ENCODE assay signal across 18 cellular contexts in genomic region chr20:38607351-38607750, GRCh38. TPM values are rescaled to one million over a fixed set of nuclear protein-coding genes. Genes with fewer than 3 reads are reported as not detected.
DNase-seq lines count a peak whose midpoint lies in the region; ATAC-seq, FAIRE-seq and TF ChIP-seq lines count a peak whose summit lies in the region.
"Had no signal": no experiment of that assay in that cellular context is flagged by ENCODE, and none has a peak within 500 bp of the region (broad histone marks: within the 10 kb centered on the region; RNA-seq: fewer than 3 reads in every experiment).

No MANE protein-coding gene starts in this region.

- H3K4me3 ChIP-seq in HepG2 (replicated peaks in 1 of 3; ENCODE audit: insufficient read depth in 1 of 3, low read depth in 2 of 3, low read length in 3 of 3) (no peak overlapping the region), right lobe of liver (no peak overlapping the region), MG63 (no peak overlapping the region)
- H3K4me3 ChIP-seq: BLaER1 had no signal

- H3K27me3 Mint-ChIP-seq in WTC11 (ENCODE audit: low read depth), result peaks cover 16% of the 10 kb centered on the region

- H3K79me2 ChIP-seq in HepG2 (ENCODE audit: insufficient read depth, low read length), result no peaks in the 10 kb centered on the region

- H3K9me3 Mint-ChIP-seq in WTC11, result no peaks in the 10 kb centered on the region

- H3K27ac Mint-ChIP-seq in WTC11, result no peak overlapping the region

- FAIRE-seq in HepG2 (lab: Jason Lieb, UNC) (no peak), HTR-8/SVneo (lab: Jason Lieb, UNC) (no peak)
- FAIRE-seq: G401.6, GM12892 had no signal

- WGBS in HepG2 (ENCODE audit: low lambda C conversion rate), result 82% methylated on average over 12 of the region's 12 CpGs
- WGBS in right lobe of liver (ENCODE audit: insufficient coverage, low coverage, low lambda C conversion rate, missing lambda C conversion rate), result 47% methylated on average over 12 of the region's 12 CpGs

- BruUV-seq in HepG2 (replicated peaks; lab: Mats Ljungman, UMichigan), result no TSS peak

- no peak overlapping the region for H2AFZ ChIP-seq in HepG2 (ENCODE audit: low read length)

- no peak for DNase-seq in HepG2 (ENCODE audit: low spot score)
- no peak for DNase-seq in right lobe of liver
- DNase-seq in WTC11 (ENCODE audit: low spot score), result no peak
- DNase-seq in left kidney (ENCODE audit: low read depth, low spot score), result peak; percentile 21
- no peak for DNase-seq in Right ventricle myocardium inferior (ENCODE audit: missing footprints)
- DNase-seq in MG63, result no peak
- DNase-seq in HTR-8/SVneo (ENCODE audit: insufficient read length, low spot score), result no peak
- DNase-seq: AML-193; CD4-positive, CD25-positive, alpha-beta regulatory T cell; DMS 273 treated with DMSO at 0.1 percent for 48 hours; DMS79 had no signal

- H3K36me3 Mint-ChIP-seq in WTC11, result no peaks in the 10 kb centered on the region
- H3K36me3 Mint-ChIP-seq: CD4-positive, CD25-positive, alpha-beta regulatory T cell had no signal

- in situ Hi-C loops in HepG2 (cut with HindIII; ENCODE audit: extremely low pct_ligation_motif_present, low pct_unique_long_range_greater_than_20kb), result no loop called here

- no peak for TF ChIP-seq CTCF in HepG2 (CRISPR knock-in tag; IDR thresholded peaks at IDR 0.05)
- no peak for TF ChIP-seq CTCF in right lobe of liver (IDR thresholded peaks at IDR 0.05)
- TF ChIP-seq CTCF in WTC11 (IDR thresholded peaks at IDR 0.05), result no peak

- intact Hi-C loops in HepG2 (cut with micrococcal nuclease; ENCODE audit: unreplicated experiment) (no loop called here), right lobe of liver (cut with DNase I) (no loop called here), Right ventricle myocardium inferior (cut with DNase I) (no loop called here)

- H4K20me1 ChIP-seq in HepG2 (ENCODE audit: insufficient read depth, low read length), result no peaks in the 10 kb centered on the region
- H4K20me1 ChIP-seq: BLaER1 had no signal

- H3K4me2 ChIP-seq in HepG2 (ENCODE audit: low read depth, low read length), result no peak overlapping the region
- H3K4me2 ChIP-seq: BLaER1, KMS-11 had no signal

- H3K27me3 ChIP-seq in HepG2 (ENCODE audit: control insufficient read depth in 1 of 2, insufficient read depth in 2 of 2, low read length in 2 of 2) (peaks cover 2 to 27% of the 10 kb centered on the region in 2 experiments; a peak in 4 of 5 replicates), right lobe of liver (no peaks in the 10 kb centered on the region), MG63 (no peaks in the 10 kb centered on the region)

- TF ChIP-seq EP300 in HepG2 (IDR thresholded peaks at IDR 0.05; ENCODE audit: low read depth in 2 of 2, low read length in 2 of 2) (no peak), HepG2 (CRISPR knock-in tag; IDR thresholded peaks at IDR 0.05; ENCODE audit: borderline replicate concordance) (no peak)

- peaks cover 49% of the 10 kb centered on the region for H3K4me1 ChIP-seq in HepG2 (ENCODE audit: insufficient read depth, low read length)
- H3K4me1 ChIP-seq in right lobe of liver, result no peaks in the 10 kb centered on the region

- TF ChIP-seq RAD21 in HepG2 (CRISPR knock-in tag; IDR thresholded peaks at IDR 0.05), result no peak

- no peaks in the 10 kb centered on the region for H3K36me3 ChIP-seq in HepG2 (replicated peaks in 1 of 2; ENCODE audit: control insufficient read depth in 1 of 2, insufficient read depth in 2 of 2, low read length in 2 of 2)
- H3K36me3 ChIP-seq in right lobe of liver, result no peaks in the 10 kb centered on the region
- H3K36me3 ChIP-seq in MG63, result no peaks in the 10 kb centered on the region
- H3K36me3 ChIP-seq: BLaER1 had no signal

- H3K4me3 Mint-ChIP-seq in WTC11, result no peak overlapping the region
- H3K4me3 Mint-ChIP-seq: CD4-positive, CD25-positive, alpha-beta regulatory T cell had no signal

- TF ChIP-seq POLR2A in HepG2 (IDR thresholded peaks at IDR 0.05; ENCODE audit: insufficient read depth in 1 of 2, low read depth in 2 of 2, low read length in 2 of 2) (no peak), right lobe of liver (IDR thresholded peaks at IDR 0.05) (no peak)

- H3K9ac ChIP-seq in HepG2 (ENCODE audit: insufficient read depth, low read depth, low read length), result no peak overlapping the region
- H3K9ac ChIP-seq: BLaER1, KMS-11 had no signal

- POLR2A ChIA-PET in HepG2 (lab: Yijun Ruan, JAX) (no interaction called here), WTC11 (lab: Charles Lee) (no interaction called here)

- no peak overlapping the region for H3K27ac ChIP-seq in HepG2 (ENCODE audit: extremely low read length, insufficient read depth, low read length)
- H3K27ac ChIP-seq in right lobe of liver, result no peak overlapping the region
- H3K27ac ChIP-seq: 22Rv1, BLaER1, KMS-11 had no signal

- CTCF ChIA-PET in HepG2 (lab: Yijun Ruan, JAX; ENCODE audit: low intra/inter-chr PET ratio, low total read pairs) (no interaction called here), WTC11 (lab: Charles Lee) (interaction anchor here (0.9 to 1.6 kb wide), 5 partner anchors 22 to 303 kb away, joined by 3 to 4 read pairs (median 3); partner anchors contain the start of gene ACTR5)

- H3K4me1 Mint-ChIP-seq in WTC11, result peaks cover 33% of the 10 kb centered on the region

- ATAC-seq in HepG2 (no peak), right lobe of liver (no peak), WTC11 (peak; percentile 42), Right ventricle myocardium inferior (no peak), HG03571 (IDR thresholded peaks at IDR 0.05; ENCODE audit: unreplicated experiment) (no peak)

- H3K9me3 ChIP-seq in HepG2 (ENCODE audit: low read length) (no peaks in the 10 kb centered on the region), right lobe of liver (no peaks in the 10 kb centered on the region), MG63 (no peaks in the 10 kb centered on the region)
- H3K9me3 ChIP-seq: BLaER1 had no signal

TF ChIP-seq in HepG2, 621 proteins besides CTCF, POLR2A, EP300 and RAD21 (continues in another document):
- TF ChIP-seq ZNF253 (CRISPR knock-in tag; IDR thresholded peaks at IDR 0.05; ENCODE audit: borderline replicate concordance), result peak; percentile 38; the same call in 1 of the 2 replicates

TF ChIP-seq in WTC11, 78 proteins besides CTCF, POLR2A, EP300 and RAD21 (continues in another document):
- TF ChIP-seq NFATC4 (CRISPR knock-in tag; IDR thresholded peaks at IDR 0.05) (no peak), KAT7 (CRISPR knock-in tag; IDR thresholded peaks at IDR 0.05; ENCODE audit: borderline replicate concordance) (no peak)

RNA-seq across cellular contexts. Expression of gene ARHGAP40, which starts 5.7 kb away (rescaled TPM):
- total RNA-seq in HepG2 (2016; rRNA removed; fragmentation: Illumina TruSeq; extraction: Trizol) (0.44 and 0.75 TPM in 2 replicates), right lobe of liver (under 1 TPM in 1 of 6 experiments, not detected in 5; 0.12 TPM), WTC11 (2021) (0.46 to 0.72 TPM (median 0.60 TPM) in 3 replicates), Right ventricle myocardium inferior (not detected)
- 0.09 and 0.30 TPM in 2 replicates for total RNA-seq in HepG2 (2016; cell fraction: cytosol; rRNA removed; fragmentation: Illumina TruSeq; extraction: Trizol; ENCODE audit: low read depth)
- 0.34 and 0.84 TPM in 2 replicates for total RNA-seq in HepG2 (2016; cell fraction: insoluble cytoplasmic fraction; rRNA removed; fragmentation: Illumina TruSeq; extraction: Trizol)
- total RNA-seq in HepG2 (2016; cell fraction: membrane; rRNA removed; fragmentation: Illumina TruSeq; extraction: Trizol), result 0.10 and 0.43 TPM in 2 replicates
- 0.31 and 0.90 TPM in 2 replicates for total RNA-seq in HepG2 (2016; cell fraction: nucleus; rRNA removed; fragmentation: Illumina TruSeq; extraction: Trizol)
- 2.1 and 2.7 TPM in 2 replicates for polyA plus RNA-seq in HepG2 (2011; rRNA removed)
- 0.72 and 0.86 TPM in 2 replicates for polyA plus RNA-seq in HepG2 (2011; cell fraction: cytosol; rRNA removed)
- polyA plus RNA-seq in HepG2 (2011; cell fraction: nucleus; rRNA removed), result 15.4 and 16.6 TPM in 2 replicates
- 0.47 and 0.86 TPM in 2 replicates for polyA plus RNA-seq in HepG2 (2012)
- polyA plus RNA-seq in HepG2 (2016; cell fraction: cytosol; fragmentation: Illumina TruSeq; extraction: Trizol; ENCODE audit: low read depth), result 0.06 and 0.20 TPM in 2 replicates
- 0.21 and 0.39 TPM in 2 replicates for polyA plus RNA-seq in HepG2 (2016; cell fraction: insoluble cytoplasmic fraction; fragmentation: Illumina TruSeq; extraction: Trizol; ENCODE audit: low read depth)
- 0.19 and 0.26 TPM in 2 replicates for polyA plus RNA-seq in HepG2 (2016; cell fraction: membrane; fragmentation: Illumina TruSeq; extraction: Trizol; ENCODE audit: low read depth)
- 1.5 and 2.2 TPM in 2 replicates for polyA plus RNA-seq in HepG2 (2016; cell fraction: nucleus; fragmentation: Illumina TruSeq; extraction: Trizol; ENCODE audit: insufficient read depth, low read depth)
- 1.7 TPM in 1 of 2 replicates, not detected in the other for polyA minus RNA-seq in HepG2 (2011; rRNA and poly(A)+ RNA removed; ENCODE audit: low replicate concordance)
- 0.20 TPM in 1 of 2 replicates, not detected in the other for polyA minus RNA-seq in HepG2 (2011; cell fraction: cytosol; rRNA and poly(A)+ RNA removed)
- polyA minus RNA-seq in HepG2 (2011; cell fraction: nucleus; rRNA and poly(A)+ RNA removed), result 2.7 and 2.9 TPM in 2 replicates
- not detected in 2 replicates for total RNA-seq in MG63 (2014; rRNA removed; shearing (Covaris generic); ENCODE audit: low replicate concordance)
- total RNA-seq: CD4-positive, CD25-positive, alpha-beta regulatory T cell; H4 had no signal
- polyA plus RNA-seq: CD4-positive, CD25-positive, alpha-beta regulatory T cell had no signal

RNA-seq across cellular contexts. Expression of gene ADIG, which starts 26.4 kb away (rescaled TPM):
- total RNA-seq in HepG2 (2016; rRNA removed; fragmentation: Illumina TruSeq; extraction: Trizol) (0.15 and 0.28 TPM in 2 replicates), right lobe of liver (not detected), WTC11 (2021) (not detected in 3 replicates), Right ventricle myocardium inferior (0.43 TPM)
- not detected in 2 replicates for total RNA-seq in HepG2 (2016; cell fraction: cytosol; rRNA removed; fragmentation: Illumina TruSeq; extraction: Trizol; ENCODE audit: low read depth)
- total RNA-seq in HepG2 (2016; cell fraction: insoluble cytoplasmic fraction; rRNA removed; fragmentation: Illumina TruSeq; extraction: Trizol), result not detected in 2 replicates
- not detected in 2 replicates for total RNA-seq in HepG2 (2016; cell fraction: membrane; rRNA removed; fragmentation: Illumina TruSeq; extraction: Trizol)
- total RNA-seq in HepG2 (2016; cell fraction: nucleus; rRNA removed; fragmentation: Illumina TruSeq; extraction: Trizol), result not detected in 2 replicates
- 0.10 TPM in 1 of 2 replicates, not detected in the other for polyA plus RNA-seq in HepG2 (2011; rRNA removed)
- not detected in 2 replicates for polyA plus RNA-seq in HepG2 (2011; cell fraction: cytosol; rRNA removed)
- polyA plus RNA-seq in HepG2 (2011; cell fraction: nucleus; rRNA removed), result not detected in 2 replicates
- not detected in 2 replicates for polyA plus RNA-seq in HepG2 (2012)
- not detected in 2 replicates for polyA plus RNA-seq in HepG2 (2016; cell fraction: cytosol; fragmentation: Illumina TruSeq; extraction: Trizol; ENCODE audit: low read depth)
- not detected in 2 replicates for polyA plus RNA-seq in HepG2 (2016; cell fraction: insoluble cytoplasmic fraction; fragmentation: Illumina TruSeq; extraction: Trizol; ENCODE audit: low read depth)
- polyA plus RNA-seq in HepG2 (2016; cell fraction: membrane; fragmentation: Illumina TruSeq; extraction: Trizol; ENCODE audit: low read depth), result not detected in 2 replicates
- polyA plus RNA-seq in HepG2 (2016; cell fraction: nucleus; fragmentation: Illumina TruSeq; extraction: Trizol; ENCODE audit: insufficient read depth, low read depth), result not detected in 2 replicates
- not detected in 2 replicates for polyA minus RNA-seq in HepG2 (2011; rRNA and poly(A)+ RNA removed; ENCODE audit: low replicate concordance)
- polyA minus RNA-seq in HepG2 (2011; cell fraction: cytosol; rRNA and poly(A)+ RNA removed), result not detected in 2 replicates
- polyA minus RNA-seq in HepG2 (2011; cell fraction: nucleus; rRNA and poly(A)+ RNA removed), result not detected in 2 replicates
- not detected in 2 replicates for total RNA-seq in MG63 (2014; rRNA removed; shearing (Covaris generic); ENCODE audit: low replicate concordance)
- total RNA-seq: CD4-positive, CD25-positive, alpha-beta regulatory T cell; H4 had no signal
- polyA plus RNA-seq: CD4-positive, CD25-positive, alpha-beta regulatory T cell had no signal
